In the genomic region with DNA sequence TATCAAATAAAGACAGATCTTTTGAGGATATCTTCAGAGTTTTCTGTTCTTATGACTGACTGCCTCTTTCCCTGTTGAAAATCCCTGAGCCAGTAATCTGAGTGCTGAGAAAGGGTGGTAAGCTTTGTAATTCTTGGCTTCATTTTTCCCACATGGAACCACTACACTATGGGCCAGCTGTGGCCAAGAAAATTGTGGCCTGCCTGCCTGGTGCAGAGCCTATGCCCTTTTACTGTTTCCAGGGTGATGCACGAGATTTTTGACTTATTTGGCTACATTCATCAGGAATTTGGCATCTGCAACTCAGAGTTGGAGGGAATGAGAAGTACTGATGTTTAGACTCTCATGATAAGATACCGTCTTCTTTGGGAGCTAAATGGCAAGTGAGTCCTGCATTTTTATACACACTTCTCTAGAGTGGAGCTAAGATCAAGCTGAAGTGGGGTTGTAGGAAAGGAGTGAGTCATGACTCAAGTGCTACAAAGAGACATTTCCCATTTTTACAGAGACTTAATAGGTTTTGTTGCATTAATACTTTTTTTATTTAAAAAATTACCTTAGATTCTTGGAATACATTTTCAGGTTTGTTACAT, we compare ENCODE assay signal across 20 cellular contexts.
"Had no signal": no experiment of that assay in that cellular context is flagged by ENCODE, and none has a peak within 500 bp of the region (broad histone marks: within the 10 kb centered on the region; RNA-seq: fewer than 3 reads in every experiment).

No MANE protein-coding gene starts in this region.

- H3K4me1 ChIP-seq: psoas muscle, sigmoid colon, stomach, transverse colon had no signal

- H3K36me3 ChIP-seq: sigmoid colon, stomach, thoracic aorta, transverse colon had no signal

- H3K27ac ChIP-seq: coronary artery, psoas muscle, sigmoid colon, skin epidermis, stomach, thoracic aorta, transverse colon had no signal

- DNase-seq: central memory CD4-positive, alpha-beta T cell; effector CD4-positive, alpha-beta T cell; endodermal cell; erythroblast; islet precursor cell; mammary epithelial cell; midbrain; psoas muscle; retina; sigmoid colon; stimulated activated CD4-positive, alpha-beta T cell treated with anti-CD3 and anti-CD28 coated beads, Interleukin-2, amount 100 ng/mL, for 24 hours; stimulated activated CD4-positive, alpha-beta T cell treated with anti-CD3 and anti-CD28 coated beads, Interleukin-4, amount 100 ng/mL, for 4 hours; stimulated activated naive CD4-positive, alpha-beta T cell; stomach; substantia nigra; transverse colon had no signal

- H3K4me3 ChIP-seq: coronary artery, psoas muscle, sigmoid colon, skin epidermis, stomach, thoracic aorta, transverse colon had no signal

- H3K9me3 ChIP-seq: psoas muscle, sigmoid colon, stomach, thoracic aorta, transverse colon had no signal

- ATAC-seq: natural killer cell treated with Interleukin-12 subunit alpha and Interleukin-12 subunit beta and Interleukin-15 and Interleukin-18, amount 100 ng/mL, for 72 hours; psoas muscle had no signal

- H3K27me3 ChIP-seq: sigmoid colon, stomach, transverse colon had no signal
